ENCODE assay signal across 10 cellular contexts in the genomic region with DNA sequence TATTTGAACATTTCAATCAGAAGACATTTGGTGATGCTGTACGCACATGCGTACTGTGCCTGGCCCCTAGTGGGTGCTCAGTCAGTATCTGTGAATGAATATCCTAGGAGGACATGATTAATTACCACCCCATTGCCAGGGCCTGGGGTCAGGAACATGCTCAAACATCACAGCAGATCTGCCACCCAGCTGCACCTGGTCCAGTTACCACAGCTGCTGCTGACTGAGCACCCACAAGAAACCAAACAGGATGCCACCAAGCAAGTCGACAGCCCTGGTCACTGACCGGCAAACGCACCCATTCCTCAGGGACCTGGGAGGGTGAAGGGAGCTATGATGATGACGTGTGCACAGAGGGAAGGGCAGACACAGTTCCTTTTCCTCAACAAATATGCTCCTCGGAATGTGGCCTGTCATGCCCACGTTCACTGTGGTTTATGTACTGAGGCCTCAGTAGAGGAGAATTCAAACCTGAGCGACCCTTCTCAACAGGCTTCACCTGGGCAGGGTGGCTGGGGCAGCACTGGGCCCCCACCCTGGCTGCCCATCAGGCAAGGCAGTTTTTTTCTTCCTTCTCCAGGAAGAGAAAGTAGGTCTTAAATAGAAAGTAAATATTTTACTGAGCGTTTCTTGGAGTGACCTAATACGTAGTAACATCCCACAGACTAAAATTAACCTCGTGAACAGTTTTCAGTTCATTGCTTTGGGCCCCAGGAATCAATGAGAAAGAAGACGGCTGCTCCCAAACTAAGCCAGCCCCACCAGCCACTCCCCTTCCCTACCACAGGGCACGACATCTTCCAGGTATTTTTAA. TPM values are rescaled to one million over a fixed set of nuclear protein-coding genes. Genes with fewer than 3 reads are reported as not detected.
DNase-seq lines count a peak whose midpoint lies in the region; ATAC-seq and TF ChIP-seq lines count a peak whose summit lies in the region.
"Had no signal": no experiment of that assay in that cellular context is flagged by ENCODE, and none has a peak within 500 bp of the region (broad histone marks: within the 10 kb centered on the region; RNA-seq: fewer than 3 reads in every experiment).

No MANE protein-coding gene starts in this region.

- peaks cover 4% of the 10 kb centered on the region for H3K36me3 Mint-ChIP-seq in glutamatergic neuron (ENCODE audit: unreplicated experiment)
- no peaks in the 10 kb centered on the region for H3K36me3 Mint-ChIP-seq in T-helper 2 cell treated with Interferon-gamma antibody and Interleukin-4, amounts not matched to agents 5 μg/mL and 100 μg/mL, for 36 hours (ENCODE audit: low read depth)

- peak overlapping the region; percentile 6 for H3K27ac Mint-ChIP-seq in glutamatergic neuron (ENCODE audit: unreplicated experiment)
- no peak overlapping the region for H3K27ac Mint-ChIP-seq in T-helper 2 cell treated with Interferon-gamma antibody and Interleukin-4, amounts not matched to agents 5 μg/mL and 100 μg/mL, for 36 hours

- TF ChIP-seq CTCF in glutamatergic neuron (IDR thresholded peaks at IDR 0.05; ENCODE audit: partially characterized antibody, unreplicated experiment), result no peak

- DNase-seq in SHP77 (lab: John Stamatoyannopoulos, UW) (peak; percentile 91 to 93), glutamatergic neuron (no peak), globus pallidus (ENCODE audit: low spot score) (no peak)
- DNase-seq in NK-92 treated with Interleukin-12 subunit alpha and Interleukin-12 subunit beta, amount 100 ng/mL, for 24 hours (lab: John Stamatoyannopoulos, UW), result no peak
- no peak for DNase-seq in activated CD4-positive, alpha-beta T cell treated with anti-CD3 and anti-CD28 coated beads, Interleukin-2, amount 50 U/mL, for 4 hours
- DNase-seq in T-helper 2 cell treated with Interferon-gamma antibody and Interleukin-4, amounts not matched to agents 5 μg/mL and 100 μg/mL, for 36 hours (ENCODE audit: low spot score), result no peak
- DNase-seq: activated gamma-delta T cell, NCI-H187 had no signal

- ATAC-seq in GM18511 (IDR thresholded peaks at IDR 0.05; ENCODE audit: unreplicated experiment), result peak; percentile 56

- peaks cover 8% of the 10 kb centered on the region for H3K9me3 Mint-ChIP-seq in glutamatergic neuron (ENCODE audit: unreplicated experiment)
- H3K9me3 Mint-ChIP-seq in T-helper 2 cell treated with Interferon-gamma antibody and Interleukin-4, amounts not matched to agents 5 μg/mL and 100 μg/mL, for 36 hours, result no peaks in the 10 kb centered on the region

- peak overlapping the region in 15 of 21 experiments; percentile 0 to 78 (median 32) for H3K27ac ChIP-seq in skin epidermis

- peaks cover 7% of the 10 kb centered on the region for H3K27me3 Mint-ChIP-seq in glutamatergic neuron (ENCODE audit: unreplicated experiment)
- peaks cover 22% of the 10 kb centered on the region for H3K27me3 Mint-ChIP-seq in T-helper 2 cell treated with Interferon-gamma antibody and Interleukin-4, amounts not matched to agents 5 μg/mL and 100 μg/mL, for 36 hours (ENCODE audit: low read depth)

- peaks cover 48% of the 10 kb centered on the region for H3K4me1 Mint-ChIP-seq in glutamatergic neuron (ENCODE audit: low read depth, unreplicated experiment)
- H3K4me1 Mint-ChIP-seq in T-helper 2 cell treated with Interferon-gamma antibody and Interleukin-4, amounts not matched to agents 5 μg/mL and 100 μg/mL, for 36 hours (ENCODE audit: low read depth), result no peaks in the 10 kb centered on the region

- H3K4me3 ChIP-seq in skin epidermis, result no peak overlapping the region

- H3K4me3 Mint-ChIP-seq in glutamatergic neuron (ENCODE audit: unreplicated experiment), result no peak overlapping the region
- H3K4me3 Mint-ChIP-seq in T-helper 2 cell treated with Interferon-gamma antibody and Interleukin-4, amounts not matched to agents 5 μg/mL and 100 μg/mL, for 36 hours, result no peak overlapping the region

RNA-seq across cellular contexts. Expression of a gene that starts 13.4 kb away (rescaled TPM):
- 174 TPM for total RNA-seq in glutamatergic neuron (ENCODE audit: unreplicated experiment)

Comparison
In these comparisons a context has a peak if more than half of its experiments do, and no peak if none do; other contexts are left out.
1. DNase-seq: peak in SHP77 (2 of 2); none in glutamatergic neuron (single experiment), NK-92 treated with Interleukin-12 subunit alpha and Interleukin-12 subunit beta, amount 100 ng/mL, for 24 hours (single experiment), globus pallidus (single experiment), activated CD4-positive, alpha-beta T cell treated with anti-CD3 and anti-CD28 coated beads, Interleukin-2, amount 50 U/mL, for 4 hours (0 of 2) and T-helper 2 cell treated with Interferon-gamma antibody and Interleukin-4, amounts not matched to agents 5 μg/mL and 100 μg/mL, for 36 hours (single experiment).